Comparison of ENCODE assay signal across 25 cellular contexts in the genomic region with DNA sequence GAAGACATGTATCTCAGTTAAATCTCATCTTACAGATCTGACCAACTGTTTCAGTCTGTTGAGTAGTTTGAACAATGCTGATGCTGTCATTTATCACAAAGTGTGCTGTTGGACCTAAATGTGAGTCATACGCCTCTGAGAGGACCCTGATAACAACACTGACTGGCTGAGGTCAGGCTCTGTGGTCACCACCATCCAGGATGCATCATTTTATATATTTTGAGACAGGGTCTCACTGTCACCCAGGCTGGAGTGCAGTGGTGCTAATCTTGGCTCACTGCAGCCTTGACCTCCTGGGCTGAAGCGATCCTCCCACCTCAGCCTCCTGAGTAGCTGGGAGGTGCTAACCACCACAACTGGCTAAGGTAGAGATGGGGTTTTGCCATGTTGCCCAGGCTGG.
DNase-seq lines count a peak whose midpoint lies in the region; ATAC-seq lines count a peak whose summit lies in the region.
"Had no signal": no experiment of that assay in that cellular context is flagged by ENCODE, and none has a peak within 500 bp of the region (broad histone marks: within the 10 kb centered on the region; RNA-seq: fewer than 3 reads in every experiment).

No MANE protein-coding gene starts in this region.

- no peak overlapping the region for H3K27ac Mint-ChIP-seq in stimulated activated effector memory CD8-positive, alpha-beta T cell treated with anti-CD3 and anti-CD28 coated beads, Interleukin-12 subunit alpha, Interleukin-12 subunit beta, amount 100 ng/mL, for 72 hours
- H3K27ac Mint-ChIP-seq: activated T-helper 1 cell treated with anti-CD3 and anti-CD28 coated beads, Interleukin-12 subunit alpha, Interleukin-12 subunit beta, Interleukin-2, Interleukin-4 antibody, amounts not matched to agents 30 ng/mL and 10 ng/mL and 1 ng/mL, durations not matched to agents 14 hours and 24 hours and 36 hours; B cell; immature natural killer cell; T-cell had no signal

- no peak overlapping the region for H3K4me3 ChIP-seq in MG63
- H3K4me3 ChIP-seq: breast epithelium, coronary artery, heart left ventricle, spleen, upper lobe of left lung had no signal

- peak; percentile 76 for ATAC-seq in stimulated activated effector memory CD8-positive, alpha-beta T cell treated with anti-CD3 and anti-CD28 coated beads, Interleukin-12 subunit alpha, Interleukin-12 subunit beta, amount 100 ng/mL, for 72 hours
- ATAC-seq in GM18511 (IDR thresholded peaks at IDR 0.05; ENCODE audit: unreplicated experiment): no peak
- ATAC-seq: HCT116, heart left ventricle, T-cell had no signal

- peak; percentile 13 for DNase-seq in activated CD4-positive, alpha-beta T cell treated with anti-CD3 and anti-CD28 coated beads for 48 hours
- no peak for DNase-seq in activated CD4-positive, alpha-beta T cell treated with anti-CD3 and anti-CD28 coated beads for 1 hour
- peak; percentile 37 for DNase-seq in OCI-M2 (lab: John Stamatoyannopoulos, UW; ENCODE audit: unreplicated experiment)
- DNase-seq in amniotic epithelial cell (ENCODE audit: low read depth): peak; percentile 57
- no peak for DNase-seq in stimulated activated effector memory CD8-positive, alpha-beta T cell treated with anti-CD3 and anti-CD28 coated beads, Interleukin-12 subunit alpha, Interleukin-12 subunit beta, amount 100 ng/mL, for 72 hours (ENCODE audit: low spot score in 2 of 2)
- DNase-seq in NCI-H2029 treated with DMSO at 0.1 percent for 48 hours (lab: John Stamatoyannopoulos, UW): no peak
- no peak for DNase-seq in MG63
- DNase-seq: activated CD4-positive, alpha-beta T cell treated with anti-CD3 and anti-CD28 coated beads, Interleukin-2, amount 50 U/mL, for 48 hours; DMS79 treated with DMSO at 0.1 percent for 48 hours; heart left ventricle; immature natural killer cell; Kasumi-1; NCI-H1417 treated with DMSO at 0.1 percent for 48 hours; NCI-H524 treated with DMSO at 0.1 percent for 48 hours; SHP77 treated with DMSO at 0.1 percent for 48 hours; spleen; T-cell; upper lobe of left lung had no signal

- H3K27me3 ChIP-seq in MG63: no peaks in the 10 kb centered on the region
- H3K27me3 ChIP-seq: breast epithelium, heart left ventricle, spleen, upper lobe of left lung had no signal

- peaks cover 10% of the 10 kb centered on the region for H3K4me1 Mint-ChIP-seq in stimulated activated effector memory CD8-positive, alpha-beta T cell treated with anti-CD3 and anti-CD28 coated beads, Interleukin-12 subunit alpha, Interleukin-12 subunit beta, amount 100 ng/mL, for 72 hours
- H3K4me1 Mint-ChIP-seq: B cell had no signal

- no peaks in the 10 kb centered on the region for H3K36me3 ChIP-seq in MG63
- H3K36me3 ChIP-seq: breast epithelium, heart left ventricle, neutrophil, spleen, upper lobe of left lung had no signal

- H3K4me3 Mint-ChIP-seq in stimulated activated effector memory CD8-positive, alpha-beta T cell treated with anti-CD3 and anti-CD28 coated beads, Interleukin-12 subunit alpha, Interleukin-12 subunit beta, amount 100 ng/mL, for 72 hours: no peak overlapping the region
- H3K4me3 Mint-ChIP-seq: activated T-helper 1 cell treated with anti-CD3 and anti-CD28 coated beads, Interleukin-12 subunit alpha, Interleukin-12 subunit beta, Interleukin-2, Interleukin-4 antibody, amounts not matched to agents 30 ng/mL and 10 ng/mL and 1 ng/mL, durations not matched to agents 14 hours and 24 hours and 36 hours; B cell; immature natural killer cell; T-cell had no signal

- no peaks in the 10 kb centered on the region for H3K9me3 ChIP-seq in MG63
- H3K9me3 ChIP-seq: neutrophil had no signal

- no peaks in the 10 kb centered on the region for H3K36me3 Mint-ChIP-seq in stimulated activated effector memory CD8-positive, alpha-beta T cell treated with anti-CD3 and anti-CD28 coated beads, Interleukin-12 subunit alpha, Interleukin-12 subunit beta, amount 100 ng/mL, for 72 hours
- H3K36me3 Mint-ChIP-seq: immature natural killer cell had no signal

- H3K9me3 Mint-ChIP-seq in stimulated activated effector memory CD8-positive, alpha-beta T cell treated with anti-CD3 and anti-CD28 coated beads, Interleukin-12 subunit alpha, Interleukin-12 subunit beta, amount 100 ng/mL, for 72 hours: peaks cover 6% of the 10 kb centered on the region

Comparison
In these comparisons a context has a peak if more than half of its experiments do, and no peak if none do; other contexts are left out.
1. DNase-seq: peak in activated CD4-positive, alpha-beta T cell treated with anti-CD3 and anti-CD28 coated beads for 48 hours (single experiment), OCI-M2 (single experiment) and amniotic epithelial cell (single experiment); none in activated CD4-positive, alpha-beta T cell treated with anti-CD3 and anti-CD28 coated beads for 1 hour (single experiment), stimulated activated effector memory CD8-positive, alpha-beta T cell treated with anti-CD3 and anti-CD28 coated beads, Interleukin-12 subunit alpha, Interleukin-12 subunit beta, amount 100 ng/mL, for 72 hours (0 of 2), NCI-H2029 treated with DMSO at 0.1 percent for 48 hours (single experiment) and MG63 (single experiment).